ENCODE assay signal across 1 cellular context in the genomic region with DNA sequence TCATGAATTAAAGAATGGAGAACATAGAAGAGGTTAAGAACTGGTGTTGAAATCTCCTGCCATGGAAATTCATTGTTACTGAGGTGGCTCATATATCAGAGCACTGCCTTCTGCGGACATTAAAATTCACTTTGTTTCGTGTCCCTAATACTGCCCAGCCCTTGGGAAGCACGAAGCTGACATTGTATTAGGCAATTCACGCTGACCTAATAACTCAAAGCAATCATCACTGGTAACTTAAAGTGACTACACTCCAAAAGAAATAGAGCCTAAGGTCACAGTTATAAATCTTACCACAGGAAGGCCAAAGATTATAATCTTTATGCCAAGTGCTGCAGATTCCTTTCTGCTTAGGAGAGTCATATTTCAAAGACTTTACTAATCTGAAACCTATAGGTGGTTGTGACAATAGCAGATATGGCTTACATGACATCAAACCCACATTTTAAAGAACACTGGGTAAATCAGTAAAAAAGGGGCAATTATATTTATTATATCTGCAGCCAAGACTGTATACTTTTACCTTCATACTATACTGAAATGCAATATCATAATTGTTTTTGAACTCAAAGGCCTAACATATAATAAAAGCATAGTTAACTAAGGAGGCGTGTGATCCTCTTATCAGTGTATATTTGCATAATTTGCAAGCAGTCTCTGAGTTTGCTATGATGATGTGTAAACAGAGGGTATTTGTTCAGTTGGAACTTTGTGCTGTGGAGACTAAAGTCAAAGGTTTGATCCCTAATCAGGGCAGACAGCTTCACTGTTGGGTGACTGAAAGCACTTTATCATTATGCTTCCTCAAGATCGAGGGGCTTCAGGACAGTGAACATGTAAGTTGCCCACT.
TF ChIP-seq lines count a peak whose summit lies in the region.

No MANE protein-coding gene starts in this region.

TF ChIP-seq in HepG2, 621 proteins besides CTCF, POLR2A, EP300 and RAD21 (continued from another document):
- TF ChIP-seq, protein P1, sequence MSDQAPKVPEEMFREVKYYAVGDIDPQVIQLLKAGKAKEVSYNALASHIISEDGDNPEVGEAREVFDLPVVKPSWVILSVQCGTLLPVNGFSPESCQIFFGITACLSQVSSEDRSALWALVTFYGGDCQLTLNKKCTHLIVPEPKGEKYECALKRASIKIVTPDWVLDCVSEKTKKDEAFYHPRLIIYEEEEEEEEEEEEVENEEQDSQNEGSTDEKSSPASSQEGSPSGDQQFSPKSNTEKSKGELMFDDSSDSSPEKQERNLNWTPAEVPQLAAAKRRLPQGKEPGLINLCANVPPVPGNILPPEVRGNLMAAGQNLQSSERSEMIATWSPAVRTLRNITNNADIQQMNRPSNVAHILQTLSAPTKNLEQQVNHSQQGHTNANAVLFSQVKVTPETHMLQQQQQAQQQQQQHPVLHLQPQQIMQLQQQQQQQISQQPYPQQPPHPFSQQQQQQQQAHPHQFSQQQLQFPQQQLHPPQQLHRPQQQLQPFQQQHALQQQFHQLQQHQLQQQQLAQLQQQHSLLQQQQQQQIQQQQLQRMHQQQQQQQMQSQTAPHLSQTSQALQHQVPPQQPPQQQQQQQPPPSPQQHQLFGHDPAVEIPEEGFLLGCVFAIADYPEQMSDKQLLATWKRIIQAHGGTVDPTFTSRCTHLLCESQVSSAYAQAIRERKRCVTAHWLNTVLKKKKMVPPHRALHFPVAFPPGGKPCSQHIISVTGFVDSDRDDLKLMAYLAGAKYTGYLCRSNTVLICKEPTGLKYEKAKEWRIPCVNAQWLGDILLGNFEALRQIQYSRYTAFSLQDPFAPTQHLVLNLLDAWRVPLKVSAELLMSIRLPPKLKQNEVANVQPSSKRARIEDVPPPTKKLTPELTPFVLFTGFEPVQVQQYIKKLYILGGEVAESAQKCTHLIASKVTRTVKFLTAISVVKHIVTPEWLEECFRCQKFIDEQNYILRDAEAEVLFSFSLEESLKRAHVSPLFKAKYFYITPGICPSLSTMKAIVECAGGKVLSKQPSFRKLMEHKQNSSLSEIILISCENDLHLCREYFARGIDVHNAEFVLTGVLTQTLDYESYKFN (CRISPR knock-in tag; conservative IDR thresholded peaks at IDR 0.05) = peak; percentile 98
- TF ChIP-seq FOXK1 (CRISPR knock-in tag; IDR thresholded peaks at IDR 0.05; ENCODE audit: borderline replicate concordance, low read depth) = no peak
- TF ChIP-seq ELF4 (CRISPR knock-in tag; IDR thresholded peaks at IDR 0.05; ENCODE audit: borderline replicate concordance) = no peak
- no peak for TF ChIP-seq ZNF180 (CRISPR knock-in tag; IDR thresholded peaks at IDR 0.05; ENCODE audit: borderline replicate concordance, low read depth)
- peak; percentile 87; the same call in 1 of the 2 replicates for TF ChIP-seq NCOA1 (CRISPR knock-in tag; IDR thresholded peaks at IDR 0.05)
- TF ChIP-seq TAF1 (CRISPR knock-in tag; IDR thresholded peaks at IDR 0.05) = peak; percentile 53; the same call in 1 of the 2 replicates
- TF ChIP-seq, protein P2, sequence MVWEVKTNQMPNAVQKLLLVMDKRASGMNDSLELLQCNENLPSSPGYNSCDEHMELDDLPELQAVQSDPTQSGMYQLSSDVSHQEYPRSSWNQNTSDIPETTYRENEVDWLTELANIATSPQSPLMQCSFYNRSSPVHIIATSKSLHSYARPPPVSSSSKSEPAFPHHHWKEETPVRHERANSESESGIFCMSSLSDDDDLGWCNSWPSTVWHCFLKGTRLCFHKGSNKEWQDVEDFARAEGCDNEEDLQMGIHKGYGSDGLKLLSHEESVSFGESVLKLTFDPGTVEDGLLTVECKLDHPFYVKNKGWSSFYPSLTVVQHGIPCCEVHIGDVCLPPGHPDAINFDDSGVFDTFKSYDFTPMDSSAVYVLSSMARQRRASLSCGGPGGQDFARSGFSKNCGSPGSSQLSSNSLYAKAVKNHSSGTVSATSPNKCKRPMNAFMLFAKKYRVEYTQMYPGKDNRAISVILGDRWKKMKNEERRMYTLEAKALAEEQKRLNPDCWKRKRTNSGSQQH (CRISPR knock-in tag; IDR thresholded peaks at IDR 0.05; ENCODE audit: low read depth) = no peak
- TF ChIP-seq, protein P3, sequence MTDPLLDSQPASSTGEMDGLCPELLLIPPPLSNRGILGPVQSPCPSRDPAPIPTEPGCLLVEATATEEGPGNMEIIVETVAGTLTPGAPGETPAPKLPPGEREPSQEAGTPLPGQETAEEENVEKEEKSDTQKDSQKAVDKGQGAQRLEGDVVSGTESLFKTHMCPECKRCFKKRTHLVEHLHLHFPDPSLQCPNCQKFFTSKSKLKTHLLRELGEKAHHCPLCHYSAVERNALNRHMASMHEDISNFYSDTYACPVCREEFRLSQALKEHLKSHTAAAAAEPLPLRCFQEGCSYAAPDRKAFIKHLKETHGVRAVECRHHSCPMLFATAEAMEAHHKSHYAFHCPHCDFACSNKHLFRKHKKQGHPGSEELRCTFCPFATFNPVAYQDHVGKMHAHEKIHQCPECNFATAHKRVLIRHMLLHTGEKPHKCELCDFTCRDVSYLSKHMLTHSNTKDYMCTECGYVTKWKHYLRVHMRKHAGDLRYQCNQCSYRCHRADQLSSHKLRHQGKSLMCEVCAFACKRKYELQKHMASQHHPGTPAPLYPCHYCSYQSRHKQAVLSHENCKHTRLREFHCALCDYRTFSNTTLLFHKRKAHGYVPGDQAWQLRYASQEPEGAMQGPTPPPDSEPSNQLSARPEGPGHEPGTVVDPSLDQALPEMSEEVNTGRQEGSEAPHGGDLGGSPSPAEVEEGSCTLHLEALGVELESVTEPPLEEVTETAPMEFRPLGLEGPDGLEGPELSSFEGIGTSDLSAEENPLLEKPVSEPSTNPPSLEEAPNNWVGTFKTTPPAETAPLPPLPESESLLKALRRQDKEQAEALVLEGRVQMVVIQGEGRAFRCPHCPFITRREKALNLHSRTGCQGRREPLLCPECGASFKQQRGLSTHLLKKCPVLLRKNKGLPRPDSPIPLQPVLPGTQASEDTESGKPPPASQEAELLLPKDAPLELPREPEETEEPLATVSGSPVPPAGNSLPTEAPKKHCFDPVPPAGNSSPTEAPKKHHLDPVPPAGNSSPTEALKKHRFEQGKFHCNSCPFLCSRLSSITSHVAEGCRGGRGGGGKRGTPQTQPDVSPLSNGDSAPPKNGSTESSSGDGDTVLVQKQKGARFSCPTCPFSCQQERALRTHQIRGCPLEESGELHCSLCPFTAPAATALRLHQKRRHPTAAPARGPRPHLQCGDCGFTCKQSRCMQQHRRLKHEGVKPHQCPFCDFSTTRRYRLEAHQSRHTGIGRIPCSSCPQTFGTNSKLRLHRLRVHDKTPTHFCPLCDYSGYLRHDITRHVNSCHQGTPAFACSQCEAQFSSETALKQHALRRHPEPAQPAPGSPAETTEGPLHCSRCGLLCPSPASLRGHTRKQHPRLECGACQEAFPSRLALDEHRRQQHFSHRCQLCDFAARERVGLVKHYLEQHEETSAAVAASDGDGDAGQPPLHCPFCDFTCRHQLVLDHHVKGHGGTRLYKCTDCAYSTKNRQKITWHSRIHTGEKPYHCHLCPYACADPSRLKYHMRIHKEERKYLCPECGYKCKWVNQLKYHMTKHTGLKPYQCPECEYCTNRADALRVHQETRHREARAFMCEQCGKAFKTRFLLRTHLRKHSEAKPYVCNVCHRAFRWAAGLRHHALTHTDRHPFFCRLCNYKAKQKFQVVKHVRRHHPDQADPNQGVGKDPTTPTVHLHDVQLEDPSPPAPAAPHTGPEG (CRISPR knock-in tag; IDR thresholded peaks at IDR 0.05) = 0 out of 2 replicates have a peak, but pooled peaks have one; percentile 1
- TF ChIP-seq, protein P4, sequence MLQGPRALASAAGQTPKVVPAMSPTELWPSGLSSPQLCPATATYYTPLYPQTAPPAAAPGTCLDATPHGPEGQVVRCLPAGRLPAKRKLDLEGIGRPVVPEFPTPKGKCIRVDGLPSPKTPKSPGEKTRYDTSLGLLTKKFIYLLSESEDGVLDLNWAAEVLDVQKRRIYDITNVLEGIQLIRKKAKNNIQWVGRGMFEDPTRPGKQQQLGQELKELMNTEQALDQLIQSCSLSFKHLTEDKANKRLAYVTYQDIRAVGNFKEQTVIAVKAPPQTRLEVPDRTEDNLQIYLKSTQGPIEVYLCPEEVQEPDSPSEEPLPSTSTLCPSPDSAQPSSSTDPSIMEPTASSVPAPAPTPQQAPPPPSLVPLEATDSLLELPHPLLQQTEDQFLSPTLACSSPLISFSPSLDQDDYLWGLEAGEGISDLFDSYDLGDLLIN (CRISPR knock-in tag; IDR thresholded peaks at IDR 0.05; ENCODE audit: borderline replicate concordance) = no peak
- TF ChIP-seq, protein P5, sequence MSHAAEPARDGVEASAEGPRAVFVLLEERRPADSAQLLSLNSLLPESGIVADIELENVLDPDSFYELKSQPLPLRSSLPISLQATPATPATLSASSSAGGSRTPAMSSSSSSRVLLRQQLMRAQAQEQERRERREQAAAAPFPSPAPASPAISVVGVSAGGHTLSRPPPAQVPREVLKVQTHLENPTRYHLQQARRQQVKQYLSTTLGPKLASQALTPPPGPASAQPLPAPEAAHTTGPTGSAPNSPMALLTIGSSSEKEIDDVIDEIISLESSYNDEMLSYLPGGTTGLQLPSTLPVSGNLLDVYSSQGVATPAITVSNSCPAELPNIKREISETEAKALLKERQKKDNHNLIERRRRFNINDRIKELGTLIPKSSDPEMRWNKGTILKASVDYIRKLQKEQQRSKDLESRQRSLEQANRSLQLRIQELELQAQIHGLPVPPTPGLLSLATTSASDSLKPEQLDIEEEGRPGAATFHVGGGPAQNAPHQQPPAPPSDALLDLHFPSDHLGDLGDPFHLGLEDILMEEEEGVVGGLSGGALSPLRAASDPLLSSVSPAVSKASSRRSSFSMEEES (CRISPR knock-in tag; IDR thresholded peaks at IDR 0.05) = peak; percentile 46; the same call in 1 of the 2 replicates
- no peak for TF ChIP-seq KMT2A (CRISPR knock-in tag; IDR thresholded peaks at IDR 0.05)
- TF ChIP-seq DNMT1 (CRISPR knock-in tag; IDR thresholded peaks at IDR 0.05) = no peak
- TF ChIP-seq, protein P6, sequence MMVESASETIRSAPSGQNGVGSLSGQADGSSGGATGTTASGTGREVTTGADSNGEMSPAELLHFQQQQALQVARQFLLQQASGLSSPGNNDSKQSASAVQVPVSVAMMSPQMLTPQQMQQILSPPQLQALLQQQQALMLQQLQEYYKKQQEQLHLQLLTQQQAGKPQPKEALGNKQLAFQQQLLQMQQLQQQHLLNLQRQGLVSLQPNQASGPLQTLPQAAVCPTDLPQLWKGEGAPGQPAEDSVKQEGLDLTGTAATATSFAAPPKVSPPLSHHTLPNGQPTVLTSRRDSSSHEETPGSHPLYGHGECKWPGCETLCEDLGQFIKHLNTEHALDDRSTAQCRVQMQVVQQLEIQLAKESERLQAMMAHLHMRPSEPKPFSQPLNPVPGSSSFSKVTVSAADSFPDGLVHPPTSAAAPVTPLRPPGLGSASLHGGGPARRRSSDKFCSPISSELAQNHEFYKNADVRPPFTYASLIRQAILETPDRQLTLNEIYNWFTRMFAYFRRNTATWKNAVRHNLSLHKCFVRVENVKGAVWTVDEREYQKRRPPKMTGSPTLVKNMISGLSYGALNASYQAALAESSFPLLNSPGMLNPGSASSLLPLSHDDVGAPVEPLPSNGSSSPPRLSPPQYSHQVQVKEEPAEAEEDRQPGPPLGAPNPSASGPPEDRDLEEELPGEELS (CRISPR knock-in tag; IDR thresholded peaks at IDR 0.05) = peak; percentile 88
- no peak for TF ChIP-seq ZNF878 (CRISPR knock-in tag; IDR thresholded peaks at IDR 0.05)
- no peak for TF ChIP-seq RELA (CRISPR knock-in tag; IDR thresholded peaks at IDR 0.05)
- no peak for TF ChIP-seq SRSF1 (optimal IDR thresholded peaks at IDR 0.05; ENCODE audit: low read depth, low read length)
- TF ChIP-seq RARG (CRISPR knock-in tag; IDR thresholded peaks at IDR 0.05; ENCODE audit: low read depth) = no peak
- TF ChIP-seq, protein P7, sequence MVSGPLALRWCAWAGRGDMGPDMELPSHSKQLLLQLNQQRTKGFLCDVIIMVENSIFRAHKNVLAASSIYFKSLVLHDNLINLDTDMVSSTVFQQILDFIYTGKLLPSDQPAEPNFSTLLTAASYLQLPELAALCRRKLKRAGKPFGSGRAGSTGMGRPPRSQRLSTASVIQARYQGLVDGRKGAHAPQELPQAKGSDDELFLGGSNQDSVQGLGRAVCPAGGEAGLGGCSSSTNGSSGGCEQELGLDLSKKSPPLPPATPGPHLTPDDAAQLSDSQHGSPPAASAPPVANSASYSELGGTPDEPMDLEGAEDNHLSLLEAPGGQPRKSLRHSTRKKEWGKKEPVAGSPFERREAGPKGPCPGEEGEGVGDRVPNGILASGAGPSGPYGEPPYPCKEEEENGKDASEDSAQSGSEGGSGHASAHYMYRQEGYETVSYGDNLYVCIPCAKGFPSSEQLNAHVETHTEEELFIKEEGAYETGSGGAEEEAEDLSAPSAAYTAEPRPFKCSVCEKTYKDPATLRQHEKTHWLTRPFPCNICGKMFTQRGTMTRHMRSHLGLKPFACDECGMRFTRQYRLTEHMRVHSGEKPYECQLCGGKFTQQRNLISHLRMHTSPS (CRISPR knock-in tag; IDR thresholded peaks at IDR 0.05; ENCODE audit: low read depth) = no peak
- TF ChIP-seq ZNF720 (CRISPR knock-in tag; IDR thresholded peaks at IDR 0.05) = no peak
- peak; percentile 86 for TF ChIP-seq HDAC1 (CRISPR knock-in tag; IDR thresholded peaks at IDR 0.05)
